ENCODE assay signal across 25 cellular contexts in the genomic region with DNA sequence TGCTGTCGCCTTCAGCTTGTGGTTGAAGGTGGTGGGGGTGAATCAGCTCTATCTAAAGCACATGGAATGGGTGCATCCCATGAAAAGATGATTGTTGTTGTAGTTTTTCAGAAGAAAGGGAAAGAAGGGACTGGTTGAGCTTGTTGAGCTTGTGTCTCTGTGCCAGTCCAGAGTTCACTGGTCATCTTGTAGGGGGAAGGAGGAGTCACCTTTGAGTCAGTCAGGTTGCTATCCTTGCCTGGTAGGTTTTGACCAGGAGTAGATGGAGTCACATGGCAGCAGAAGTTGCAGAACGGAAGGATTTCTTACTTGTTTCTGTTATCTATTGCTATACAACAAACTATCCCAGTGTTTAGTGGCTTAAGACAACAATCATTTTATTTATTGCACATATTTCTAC.
"Had no signal": no experiment of that assay in that cellular context is flagged by ENCODE, and none has a peak within 500 bp of the region (broad histone marks: within the 10 kb centered on the region; RNA-seq: fewer than 3 reads in every experiment).

No MANE protein-coding gene starts in this region.

- H3K4me1 ChIP-seq: adrenal gland, ascending aorta, gastrocnemius medialis, sigmoid colon, thyroid gland had no signal

- H3K4me3 ChIP-seq: adrenal gland, ascending aorta, esophagus squamous epithelium, gastrocnemius medialis, mucosa of descending colon, sigmoid colon, thyroid gland had no signal

- H3K4me1 Mint-ChIP-seq: activated T-helper 17 cell treated with anti-CD3 and anti-CD28 coated beads, Interleukin-2, amount 50 U/mL, for 72 hours had no signal

- H3K9me3 ChIP-seq: adrenal gland, ascending aorta, esophagus squamous epithelium, gastrocnemius medialis, mucosa of descending colon, sigmoid colon, thyroid gland had no signal

- H3K27me3 ChIP-seq: adrenal gland, ascending aorta, esophagus squamous epithelium, gastrocnemius medialis, sigmoid colon, thyroid gland had no signal

- H3K27ac Mint-ChIP-seq: activated naive CD4-positive, alpha-beta T cell treated with anti-CD3 and anti-CD28 coated beads, Interleukin-2, amount 50 U/mL, for 72 hours; activated T-helper 17 cell treated with anti-CD3 and anti-CD28 coated beads, Interleukin-2, amount 50 U/mL, for 72 hours; progenitor cell of endocrine pancreas; T-cell had no signal

- H3K27ac ChIP-seq: adrenal gland, ascending aorta, brain microvascular endothelial cell, esophagus squamous epithelium, gastrocnemius medialis, sigmoid colon, thyroid gland had no signal

- H3K36me3 ChIP-seq: adrenal gland, ascending aorta, brain microvascular endothelial cell, gastrocnemius medialis, sigmoid colon, thyroid gland had no signal

- ATAC-seq: activated naive CD4-positive, alpha-beta T cell treated with anti-CD3 and anti-CD28 coated beads, Interleukin-2, amount 50 U/mL, for 72 hours; activated T-helper 17 cell treated with anti-CD3 and anti-CD28 coated beads, Interleukin-2, amount 50 U/mL, for 72 hours; gastrocnemius medialis; left cardiac atrium; mucosa of descending colon; stimulated activated naive CD8-positive, alpha-beta T cell treated with anti-CD3 and anti-CD28 coated beads, Interleukin-15, Interleukin-2, amounts not matched to agents 100 U/mL and 50 U/mL, for 24 hours; T-cell had no signal

- H3K4me3 Mint-ChIP-seq: activated T-helper 17 cell treated with anti-CD3 and anti-CD28 coated beads, Interleukin-2, amount 50 U/mL, for 72 hours; T-cell had no signal

- H3K36me3 Mint-ChIP-seq: activated naive CD4-positive, alpha-beta T cell treated with anti-CD3 and anti-CD28 coated beads, Interleukin-2, amount 50 U/mL, for 72 hours; T-cell had no signal

- H3K9me3 Mint-ChIP-seq: activated naive CD4-positive, alpha-beta T cell treated with anti-CD3 and anti-CD28 coated beads, Interleukin-2, amount 50 U/mL, for 72 hours; activated T-helper 17 cell treated with anti-CD3 and anti-CD28 coated beads, Interleukin-2, amount 50 U/mL, for 72 hours; T-cell had no signal

- DNase-seq: activated T-cell treated with anti-CD3 and anti-CD28 coated beads, Interleukin-2, amount 50 U/mL, for 1 hour; adrenal gland; brain microvascular endothelial cell; caudate nucleus; dermis blood vessel endothelial cell; effector CD8-positive, alpha-beta T cell; esophagus squamous epithelium; gastrocnemius medialis; hypothalamus; islet precursor cell; left cardiac atrium; mesendoderm; mucosa of descending colon; retina; stimulated activated CD4-positive, alpha-beta T cell treated with anti-CD3 and anti-CD28 coated beads, Interleukin-2, amount 100 ng/mL, for 48 hours; stimulated activated CD8-positive, alpha-beta memory T cell treated with anti-CD3 and anti-CD28 coated beads, Interleukin-4, amount 100 ng/mL, for 48 hours; stimulated activated naive CD8-positive, alpha-beta T cell treated with anti-CD3 and anti-CD28 coated beads, Interleukin-15, Interleukin-2, amounts not matched to agents 100 U/mL and 50 U/mL, for 24 hours; substantia nigra; T-cell; thyroid gland had no signal
